22 cellular contexts compared by ENCODE assay signal in the genomic region with DNA sequence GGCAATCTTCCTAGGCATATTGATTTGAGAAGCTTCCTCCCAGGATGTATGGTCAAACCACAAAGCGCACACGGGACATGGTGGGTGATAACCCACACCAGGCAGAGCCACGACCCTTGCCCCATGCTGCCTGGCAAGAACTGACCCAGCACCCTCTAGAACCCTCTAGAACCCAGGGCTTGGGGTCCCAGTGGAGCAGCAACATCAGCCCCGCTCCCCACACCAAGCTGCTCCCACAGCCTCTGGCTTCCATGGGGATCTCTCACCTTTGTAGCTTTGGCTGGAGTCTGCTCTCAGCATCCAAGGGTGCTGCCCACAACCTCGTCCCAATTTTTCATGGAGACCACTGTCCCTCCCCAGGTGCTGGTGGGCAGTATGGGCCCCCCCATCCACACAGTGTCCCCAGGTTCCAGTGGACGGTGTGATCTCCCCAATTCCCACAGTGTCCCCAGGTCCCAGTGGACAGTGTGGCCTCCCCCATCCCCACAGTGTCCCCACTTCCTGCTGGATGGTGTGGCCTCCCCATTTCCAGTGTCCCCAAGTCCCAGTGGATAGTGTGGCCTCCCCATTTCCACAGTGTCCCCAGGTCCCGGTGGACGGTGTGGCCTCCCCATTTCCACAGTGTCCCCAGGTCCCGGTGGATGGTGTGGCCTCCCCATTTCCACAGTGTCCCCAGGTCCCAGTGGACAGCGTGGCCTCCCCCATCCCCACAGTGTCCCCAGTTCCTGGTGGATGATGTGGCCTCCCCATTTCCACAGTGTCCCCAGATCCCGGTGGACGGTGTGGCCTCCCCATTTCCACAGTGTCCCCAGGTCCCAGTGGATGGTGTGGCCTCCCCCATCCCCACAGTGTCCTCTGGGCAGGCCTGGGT.
"Had no signal": no experiment of that assay in that cellular context is flagged by ENCODE, and none has a peak within 500 bp of the region (broad histone marks: within the 10 kb centered on the region; RNA-seq: fewer than 3 reads in every experiment).

No MANE protein-coding gene starts in this region.

- H3K27ac Mint-ChIP-seq: activated T-cell treated with anti-CD3 and anti-CD28 coated beads, Interleukin-2, amount 50 U/mL, for 72 hours; memory B cell; natural killer cell; T-helper 2 cell treated with Interferon-gamma antibody and Interleukin-4, amounts not matched to agents 5 μg/mL and 100 μg/mL, for 36 hours had no signal

- H3K9me3 ChIP-seq: ascending aorta, esophagus muscularis mucosa, left lung, tibial artery had no signal

- DNase-seq: activated CD4-positive, CD25-positive, alpha-beta regulatory T cell treated with anti-CD3 and anti-CD28 coated beads, Interleukin-2, amount 50 U/mL, for 72 hours; activated CD8-positive, alpha-beta memory T cell treated with anti-CD3 and anti-CD28 coated beads for 24 hours; activated CD8-positive, alpha-beta memory T cell treated with anti-CD3 and anti-CD28 coated beads, Interleukin-2, amount 50 U/mL, for 48 hours; activated effector memory CD4-positive, alpha-beta T cell treated with anti-CD3 and anti-CD28 coated beads, Interleukin-2, amount 50 U/mL, for 16 hours; activated naive CD4-positive, alpha-beta T cell treated with anti-CD3 and anti-CD28 coated beads, Interleukin-2, amount 50 U/mL, for 16 hours; activated T-cell treated with anti-CD3 and anti-CD28 coated beads, Interleukin-2, amount 50 U/mL, for 72 hours; cerebellar nuclear complex; effector memory CD4-positive, alpha-beta T cell; natural killer cell; retina; stimulated activated CD4-positive, alpha-beta T cell treated with anti-CD3 and anti-CD28 coated beads, Interleukin-12 subunit alpha, Interleukin-12 subunit beta, amount 100 ng/mL, for 4 hours; stimulated activated CD4-positive, alpha-beta T cell treated with anti-CD3 and anti-CD28 coated beads, Interleukin-1b, Interleukin-23, amount 100 ng/mL, for 48 hours; stimulated activated CD8-positive, alpha-beta memory T cell treated with anti-CD3 and anti-CD28 coated beads, Interleukin-4, amount 100 ng/mL, for 48 hours; stimulated activated naive CD4-positive, alpha-beta T cell; tibial artery had no signal

- H3K36me3 ChIP-seq: ascending aorta, esophagus muscularis mucosa, left lung, tibial artery had no signal

- H3K27ac ChIP-seq: ascending aorta, esophagus muscularis mucosa, left lung, SK-N-MC, tibial artery, VCaP had no signal

- H3K4me3 ChIP-seq: ascending aorta, esophagus muscularis mucosa, left lung, SK-N-MC, tibial artery had no signal

- H3K36me3 Mint-ChIP-seq: memory B cell, natural killer cell had no signal

- H3K4me1 ChIP-seq: left lung had no signal

- H3K27me3 ChIP-seq: ascending aorta had no signal

- H3K4me3 Mint-ChIP-seq: activated T-cell treated with anti-CD3 and anti-CD28 coated beads, Interleukin-2, amount 50 U/mL, for 72 hours; memory B cell; natural killer cell; T-helper 2 cell treated with Interferon-gamma antibody and Interleukin-4, amounts not matched to agents 5 μg/mL and 100 μg/mL, for 36 hours had no signal

- ATAC-seq: activated T-cell treated with anti-CD3 and anti-CD28 coated beads, Interleukin-2, amount 50 U/mL, for 72 hours; left lung; natural killer cell had no signal

- H3K4me1 Mint-ChIP-seq: memory B cell, natural killer cell had no signal

- H3K9me3 Mint-ChIP-seq: activated T-cell treated with anti-CD3 and anti-CD28 coated beads, Interleukin-2, amount 50 U/mL, for 72 hours; memory B cell; natural killer cell; T-helper 2 cell treated with Interferon-gamma antibody and Interleukin-4, amounts not matched to agents 5 μg/mL and 100 μg/mL, for 36 hours had no signal
